Comparison of ENCODE assay signal across 10 cellular contexts in genomic region chr12:123142948-123143752, GRCh38. TPM values are rescaled to one million over a fixed set of nuclear protein-coding genes. Genes with fewer than 3 reads are reported as not detected.
A peak's percentile ranks its signal among the peaks of the same experiment; 100 is the strongest.
DNase-seq lines count a peak whose midpoint lies in the region; ATAC-seq and TF ChIP-seq lines count a peak whose summit lies in the region.
"Had no signal": no experiment of that assay in that cellular context is flagged by ENCODE, and none has a peak within 500 bp of the region (broad histone marks: within the 10 kb centered on the region; RNA-seq: fewer than 3 reads in every experiment).

No MANE protein-coding gene starts in this region.

- peak overlapping the region; percentile 6 for H3K27ac Mint-ChIP-seq in type B pancreatic cell
- H3K27ac Mint-ChIP-seq: activated T-helper 1 cell treated with anti-CD3 and anti-CD28 coated beads, Interleukin-12 subunit alpha, Interleukin-12 subunit beta, Interleukin-2, Interleukin-4 antibody, amounts not matched to agents 30 ng/mL and 10 ng/mL and 1 ng/mL, durations not matched to agents 14 hours and 24 hours and 36 hours had no signal

- peaks cover 10% of the 10 kb centered on the region for H3K27me3 Mint-ChIP-seq in type B pancreatic cell

- peak; percentile 58 for ATAC-seq in left colon
- no peak for ATAC-seq in HG03460 (IDR thresholded peaks at IDR 0.05; ENCODE audit: unreplicated experiment)

- H3K36me3 Mint-ChIP-seq in type B pancreatic cell, result peaks cover 3% of the 10 kb centered on the region

- no peak overlapping the region for H3K4me3 Mint-ChIP-seq in type B pancreatic cell
- H3K4me3 Mint-ChIP-seq: activated T-helper 1 cell treated with anti-CD3 and anti-CD28 coated beads, Interleukin-12 subunit alpha, Interleukin-12 subunit beta, Interleukin-2, Interleukin-4 antibody, amounts not matched to agents 30 ng/mL and 10 ng/mL and 1 ng/mL, durations not matched to agents 14 hours and 24 hours and 36 hours had no signal

- intact Hi-C loops in left colon (cut with DNase I, micrococcal nuclease), result no loop called here

- in situ Hi-C loops in SK-MEL-5 (cut with HindIII; ENCODE audit: low pct_unique_long_range_greater_than_20kb, low sequenced_read_pairs), result no loop called here

- peaks cover 33% of the 10 kb centered on the region for H3K4me1 Mint-ChIP-seq in type B pancreatic cell (ENCODE audit: unreplicated experiment)

- H3K9me3 Mint-ChIP-seq in type B pancreatic cell, result peaks cover 4% of the 10 kb centered on the region
- H3K9me3 Mint-ChIP-seq: activated T-helper 1 cell treated with anti-CD3 and anti-CD28 coated beads, Interleukin-12 subunit alpha, Interleukin-12 subunit beta, Interleukin-2, Interleukin-4 antibody, amounts not matched to agents 30 ng/mL and 10 ng/mL and 1 ng/mL, durations not matched to agents 14 hours and 24 hours and 36 hours had no signal

- TF ChIP-seq CTCF in type B pancreatic cell (conservative IDR thresholded peaks at IDR 0.05), result no peak

- DNase-seq in SKM-1 treated with dmso at 0.1 percent for 144 hours (lab: John Stamatoyannopoulos, UW; ENCODE audit: unreplicated experiment) (peak; percentile 2), SKM-1 (lab: John Stamatoyannopoulos, UW; ENCODE audit: unreplicated experiment) (no peak), SK-MEL-5 (ENCODE audit: low read depth, low spot score) (peak; percentile 30), left colon (peak; percentile 65 to 77), type B pancreatic cell (ENCODE audit: extremely low spot score, unreplicated experiment) (no peak), 8988T (no peak)
- no peak for DNase-seq in stimulated activated CD4-positive, alpha-beta T cell treated with anti-CD3 and anti-CD28 coated beads, Interleukin-2, amount 100 ng/mL, for 48 hours
- DNase-seq: glutamatergic neuron had no signal

RNA-seq across cellular contexts. Expression of gene PITPNM2, which starts 7.7 kb away (rescaled TPM):
- 1.2 and 1.7 TPM in 2 replicates for total RNA-seq in SK-MEL-5 (2014; rRNA removed; shearing (Covaris generic))
- 5.2 and 7.4 TPM in 2 replicates for polyA plus RNA-seq in SK-MEL-5 (2015; cell fraction: cytosol; rRNA removed)
- polyA plus RNA-seq in SK-MEL-5 (2015; cell fraction: nucleus; rRNA removed), result 12.3 and 16.0 TPM in 2 replicates
- total RNA-seq in left colon (10 to 100 TPM; 11.4 to 17.6 TPM), type B pancreatic cell (ENCODE audit: low replicate concordance) (6.8 and 8.6 TPM in 2 replicates)

Comparison
In these comparisons a context has a peak if more than half of its experiments do, and no peak if none do; other contexts are left out.
1. DNase-seq: peak in SKM-1 treated with dmso at 0.1 percent for 144 hours (single experiment), SK-MEL-5 (single experiment) and left colon (2 of 2); none in SKM-1 (single experiment), type B pancreatic cell (single experiment), stimulated activated CD4-positive, alpha-beta T cell treated with anti-CD3 and anti-CD28 coated beads, Interleukin-2, amount 100 ng/mL, for 48 hours (0 of 2) and 8988T (single experiment).